In genomic region chrX:48071064-48071985, GRCh38 we compare ENCODE assay signal across 8 cellular contexts. TPM values are rescaled to one million over a fixed set of nuclear protein-coding genes. Genes with fewer than 3 reads are reported as not detected.
A peak's percentile ranks its signal among the peaks of the same experiment; 100 is the strongest.
DNase-seq lines count a peak whose midpoint lies in the region; ATAC-seq and TF ChIP-seq lines count a peak whose summit lies in the region.

Gene ZNF630, minus strand, starts transcription at chrX:48071640. Its CDS starts 4,754 bp downstream, at chrX:48066886.

- H3K4me1 Mint-ChIP-seq in endothelial cell (ENCODE audit: unreplicated experiment) (peaks cover 6% of the 10 kb centered on the region), mesothelial cell of epicardium (peaks cover 13% of the 10 kb centered on the region)

- no peaks in the 10 kb centered on the region for H3K9me3 Mint-ChIP-seq in endothelial cell (ENCODE audit: unreplicated experiment)
- peaks cover 17% of the 10 kb centered on the region for H3K9me3 Mint-ChIP-seq in mesothelial cell of epicardium

- peak; percentile 87 for ATAC-seq in GM18511 (IDR thresholded peaks at IDR 0.05; ENCODE audit: unreplicated experiment)
- peak; percentile 82 for ATAC-seq in HG03039 (IDR thresholded peaks at IDR 0.05; ENCODE audit: unreplicated experiment)

- H3K27me3 Mint-ChIP-seq in endothelial cell (ENCODE audit: unreplicated experiment) = peaks cover 1% of the 10 kb centered on the region
- no peaks in the 10 kb centered on the region for H3K27me3 Mint-ChIP-seq in mesothelial cell of epicardium (ENCODE audit: low read depth)

- peak within 1 kb of the TSS; percentile 92 for H3K4me3 Mint-ChIP-seq in endothelial cell (ENCODE audit: unreplicated experiment)
- H3K4me3 Mint-ChIP-seq in mesothelial cell of epicardium = peak within 1 kb of the TSS; percentile 85

- H3K36me3 Mint-ChIP-seq in endothelial cell (ENCODE audit: low read depth, unreplicated experiment) (peaks cover 3% of the 10 kb centered on the region), mesothelial cell of epicardium (no peaks in the 10 kb centered on the region)

- H3K27ac Mint-ChIP-seq in endothelial cell (ENCODE audit: unreplicated experiment) (peak within 1 kb of the TSS; percentile 88), mesothelial cell of epicardium (peak within 1 kb of the TSS; percentile 94)

- TF ChIP-seq CTCF in endothelial cell (IDR thresholded peaks at IDR 0.05; ENCODE audit: unreplicated experiment) (no peak), mesothelial cell of epicardium (IDR thresholded peaks at IDR 0.05; ENCODE audit: unreplicated experiment) (no peak)

- DNase-seq in NCI-H510A treated with DMSO at 0.1 percent for 48 hours (lab: John Stamatoyannopoulos, UW) (peak; percentile 60), endothelial cell (ENCODE audit: low spot score) (peak; percentile 42), mesothelial cell of epicardium (ENCODE audit: low spot score in 2 of 2, unreplicated experiment in 2 of 2) (peak; percentile 46 to 65), MV-4-11 (lab: John Stamatoyannopoulos, UW) (no peak)
- peak; percentile 26 for DNase-seq in activated CD8-positive, alpha-beta memory T cell treated with anti-CD3 and anti-CD28 coated beads, Interleukin-2, amount 50 U/mL, for 1 hour (ENCODE audit: extremely low read depth)
- peak; percentile 9 for DNase-seq in stimulated activated CD8-positive, alpha-beta memory T cell treated with anti-CD3 and anti-CD28 coated beads, Interleukin-15, amount 100 ng/mL, for 1 hour (ENCODE audit: low read depth)

RNA-seq across cellular contexts. Expression of gene ZNF630, which starts in this region (rescaled TPM):
- total RNA-seq in endothelial cell (ENCODE audit: unreplicated experiment) (1.7 TPM), mesothelial cell of epicardium (5.3 to 6.6 TPM (median 5.8 TPM) in 3 replicates)
